19 cellular contexts compared by ENCODE assay signal in genomic region chr5:77032635-77033034, GRCh38. TPM values are rescaled to one million over a fixed set of nuclear protein-coding genes. Genes with fewer than 3 reads are reported as not detected.
DNase-seq lines count a peak whose midpoint lies in the region; ATAC-seq and TF ChIP-seq lines count a peak whose summit lies in the region.
"Had no signal": no experiment of that assay in that cellular context is flagged by ENCODE, and none has a peak within 500 bp of the region (broad histone marks: within the 10 kb centered on the region; RNA-seq: fewer than 3 reads in every experiment).

No MANE protein-coding gene starts in this region.

- no peaks in the 10 kb centered on the region for H3K36me3 Mint-ChIP-seq in IgD-negative memory B cell
- peaks cover 2% of the 10 kb centered on the region for H3K36me3 Mint-ChIP-seq in T-helper 17 cell (ENCODE audit: low read depth)
- peaks cover 22% of the 10 kb centered on the region for H3K36me3 Mint-ChIP-seq in neural crest cell (ENCODE audit: low read depth)
- H3K36me3 Mint-ChIP-seq in chondrocyte (ENCODE audit: low read depth): peaks cover 10% of the 10 kb centered on the region

- H3K27me3 Mint-ChIP-seq in IgD-negative memory B cell (no peaks in the 10 kb centered on the region), T-helper 17 cell (no peaks in the 10 kb centered on the region), neural crest cell (ENCODE audit: low read depth) (peaks cover 2% of the 10 kb centered on the region), chondrocyte (ENCODE audit: low read depth) (no peaks in the 10 kb centered on the region)

- no peak overlapping the region for H3K27ac ChIP-seq in tibial artery
- H3K27ac ChIP-seq: 22Rv1, Peyer's patch had no signal

- DNase-seq in NCI-H82 treated with DMSO at 0.1 percent for 48 hours (lab: John Stamatoyannopoulos, UW; ENCODE audit: unreplicated experiment) (peak; percentile 2), NCI-H82 (lab: John Stamatoyannopoulos, UW) (no peak), T-helper 17 cell (no peak), neural crest cell (ENCODE audit: low read depth, low spot score) (no peak), chondrocyte (ENCODE audit: low spot score) (no peak), DMS79 treated with DMSO at 0.1 percent for 48 hours (lab: John Stamatoyannopoulos, UW) (no peak), tibial artery (no peak)
- DNase-seq: BE2C, DMS153, Kasumi-1, NCI-H1105 treated with DMSO at 0.1 percent for 48 hours, NCI-H1694 treated with DMSO at 0.1 percent for 48 hours, NCI-H446, NCI-H748 treated with DMSO at 0.1 percent for 48 hours had no signal

- H3K9me3 ChIP-seq in T-helper 17 cell (ENCODE audit: control insufficient read depth, low read length, poor library complexity, severe bottlenecking) (peaks cover 6% of the 10 kb centered on the region), tibial artery (no peaks in the 10 kb centered on the region)
- H3K9me3 ChIP-seq: BE2C had no signal

- peaks cover 8 to 29% (median 9%) of the 10 kb centered on the region in 3 donors for H3K36me3 ChIP-seq in tibial artery

- TF ChIP-seq CTCF in neural crest cell (conservative IDR thresholded peaks at IDR 0.05) (no peak), chondrocyte (IDR thresholded peaks at IDR 0.05) (no peak), tibial artery (IDR thresholded peaks at IDR 0.05) (no peak)

- H3K27me3 ChIP-seq in tibial artery: no peaks in the 10 kb centered on the region
- H3K27me3 ChIP-seq: BE2C, Peyer's patch had no signal

- intact Hi-C loops in tibial artery (cut with DNase I; ENCODE audit: low total_unique reads): no loop called here

- H3K27ac Mint-ChIP-seq in IgD-negative memory B cell: no peak overlapping the region
- peak overlapping the region; percentile 29 for H3K27ac Mint-ChIP-seq in T-helper 17 cell
- no peak overlapping the region for H3K27ac Mint-ChIP-seq in neural crest cell (ENCODE audit: unreplicated experiment)
- no peak overlapping the region for H3K27ac Mint-ChIP-seq in chondrocyte (ENCODE audit: unreplicated experiment)

- peaks cover 0 to 24% (median 13%) of the 10 kb centered on the region in 4 donors for H3K4me1 ChIP-seq in tibial artery

- no peak overlapping the region for H3K4me3 ChIP-seq in tibial artery
- H3K4me3 ChIP-seq: Peyer's patch had no signal

- ATAC-seq in T-helper 17 cell: no peak
- ATAC-seq: Right ventricle myocardium inferior, SK-N-SH treated with all-trans-retinoic acid at 6 μM for 48 hours had no signal

- H3K9me3 Mint-ChIP-seq in IgD-negative memory B cell (peaks cover 0 to 16% (median 8%) of the 10 kb centered on the region in 3 donors), neural crest cell (peaks cover 17% of the 10 kb centered on the region), chondrocyte (ENCODE audit: low read depth) (peaks cover 9% of the 10 kb centered on the region)

- H3K4me3 Mint-ChIP-seq in IgD-negative memory B cell (peak overlapping the region in 3 of 4 donors; percentile 28 to 73 (median 63)), T-helper 17 cell (no peak overlapping the region), neural crest cell (peak overlapping the region; percentile 56), chondrocyte (ENCODE audit: unreplicated experiment) (no peak overlapping the region)

- H3K4me1 Mint-ChIP-seq in IgD-negative memory B cell (peaks cover 13 to 28% (median 22%) of the 10 kb centered on the region in 3 donors), T-helper 17 cell (peaks cover 12% of the 10 kb centered on the region), neural crest cell (peaks cover 23% of the 10 kb centered on the region), chondrocyte (ENCODE audit: low read depth) (peaks cover 31% of the 10 kb centered on the region)

RNA-seq across cellular contexts. Expression of gene AGGF1, which starts 2.4 kb away (rescaled TPM):
- 30.8 TPM for polyA plus RNA-seq in IgD-negative memory B cell
- total RNA-seq in T-helper 17 cell: 10 to 100 TPM; 14.1 to 14.8 TPM
- 26.6 and 26.9 TPM in 2 replicates for total RNA-seq in neural crest cell
- total RNA-seq in chondrocyte: 17.3 to 21.0 TPM (median 17.4 TPM) in 3 replicates

RNA-seq across cellular contexts. Expression of gene ZBED3, which starts 54.5 kb away (rescaled TPM):
- 0.29 TPM for polyA plus RNA-seq in IgD-negative memory B cell
- total RNA-seq in T-helper 17 cell (1 to 10 TPM in 1 of 2 donors, under 1 TPM in 1; 0.94 to 2.0 TPM), neural crest cell (12.1 and 12.2 TPM in 2 replicates), chondrocyte (10.7 to 15.8 TPM (median 14.7 TPM) in 3 replicates)

Comparison
In these comparisons a context has a peak if more than half of its experiments do, and no peak if none do; other contexts are left out.
1. H3K4me3 Mint-ChIP-seq: peak in IgD-negative memory B cell (3 of 4) and neural crest cell (single experiment); none in T-helper 17 cell (single experiment) and chondrocyte (single experiment).